ENCODE assay signal across 10 cellular contexts in the genomic region with DNA sequence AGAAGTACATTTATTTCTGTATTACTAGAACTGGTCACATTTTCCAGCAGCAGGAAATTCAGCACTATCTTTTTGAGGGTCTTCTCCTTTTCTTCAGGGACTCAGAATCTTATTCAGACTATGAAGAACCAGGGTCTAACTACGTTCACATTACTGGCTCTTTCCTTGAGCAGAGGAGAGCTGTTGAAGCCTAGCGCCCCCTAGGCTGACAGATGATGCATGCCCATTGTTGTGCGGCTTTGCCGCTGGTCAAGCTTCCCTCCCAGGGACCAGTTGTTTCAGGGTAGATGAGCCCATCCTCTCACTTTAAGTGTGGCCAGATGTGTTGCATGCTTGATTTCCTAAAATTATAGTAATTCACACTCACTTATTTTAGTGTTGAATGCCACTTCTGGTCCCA.
DNase-seq lines count a peak whose midpoint lies in the region; ATAC-seq, FAIRE-seq and TF ChIP-seq lines count a peak whose summit lies in the region.
"Had no signal": no experiment of that assay in that cellular context is flagged by ENCODE, and none has a peak within 500 bp of the region (broad histone marks: within the 10 kb centered on the region; RNA-seq: fewer than 3 reads in every experiment).

No MANE protein-coding gene starts in this region.

- intact Hi-C loops in gastrocnemius medialis (cut with DNase I; ENCODE audit: low total_unique reads): no loop called here

- TF ChIP-seq CTCF in HL-60 (IDR thresholded peaks at IDR 0.05; ENCODE audit: insufficient read depth, low read length) (peak; percentile 2), bronchial epithelial cell (IDR thresholded peaks at IDR 0.05; ENCODE audit: insufficient read depth, low read length, severe bottlenecking) (peak; percentile 25), osteocyte (IDR thresholded peaks at IDR 0.05) (peak; percentile 30), gastrocnemius medialis (IDR thresholded peaks at IDR 0.05 in 4 of 5, conservative IDR thresholded peaks at IDR 0.05 in 1 of 5) (no peak)

- H3K36me3 ChIP-seq in bronchial epithelial cell (ENCODE audit: control insufficient read depth, insufficient read depth, low read length) (no peaks in the 10 kb centered on the region), gastrocnemius medialis (no peaks in the 10 kb centered on the region)

- H3K4me1 Mint-ChIP-seq in osteocyte (ENCODE audit: unreplicated experiment): peaks cover 2% of the 10 kb centered on the region
- H3K4me1 Mint-ChIP-seq: activated naive CD4-positive, alpha-beta T cell treated with anti-CD3 and anti-CD28 coated beads, Interleukin-2, amount 10 ng/mL, durations not matched to agents 7 days and 5 days had no signal

- in situ Hi-C loops in gastrocnemius medialis (cut with MboI; ENCODE audit: low sequenced_read_pairs in 4 of 4): no loop called here

- ATAC-seq in gastrocnemius medialis: no peak

- no peak overlapping the region for H3K4me3 ChIP-seq in HL-60 (replicated peaks; ENCODE audit: insufficient read depth, low read length)
- H3K4me3 ChIP-seq in bronchial epithelial cell (ENCODE audit: low read depth, low read length): no peak overlapping the region
- no peak overlapping the region for H3K4me3 ChIP-seq in gastrocnemius medialis

- H3K27ac Mint-ChIP-seq in osteocyte (ENCODE audit: unreplicated experiment): no peak overlapping the region
- H3K27ac Mint-ChIP-seq: activated naive CD4-positive, alpha-beta T cell treated with anti-CD3 and anti-CD28 coated beads, Interleukin-2, amount 10 ng/mL, durations not matched to agents 7 days and 5 days had no signal

- H3K9me3 ChIP-seq in gastrocnemius medialis: no peaks in the 10 kb centered on the region

- H3K27ac ChIP-seq in HL-60 (replicated peaks) (no peak overlapping the region), gastrocnemius medialis (no peak overlapping the region)

- no peak for FAIRE-seq in bronchial epithelial cell (lab: Jason Lieb, UNC)

- TF ChIP-seq POLR2A in gastrocnemius medialis (IDR thresholded peaks at IDR 0.05): no peak

- no peak overlapping the region for H3K4me3 Mint-ChIP-seq in osteocyte (ENCODE audit: unreplicated experiment)
- H3K4me3 Mint-ChIP-seq: activated naive CD4-positive, alpha-beta T cell treated with anti-CD3 and anti-CD28 coated beads, Interleukin-2, amount 10 ng/mL, durations not matched to agents 7 days and 5 days had no signal

- H3K36me3 Mint-ChIP-seq in osteocyte (ENCODE audit: unreplicated experiment): no peaks in the 10 kb centered on the region
- H3K36me3 Mint-ChIP-seq: activated naive CD4-positive, alpha-beta T cell treated with anti-CD3 and anti-CD28 coated beads, Interleukin-2, amount 10 ng/mL, durations not matched to agents 7 days and 5 days had no signal

- no peaks in the 10 kb centered on the region for H3K9me3 Mint-ChIP-seq in osteocyte (ENCODE audit: unreplicated experiment)
- H3K9me3 Mint-ChIP-seq: activated naive CD4-positive, alpha-beta T cell treated with anti-CD3 and anti-CD28 coated beads, Interleukin-2, amount 10 ng/mL, durations not matched to agents 7 days and 5 days had no signal

- no peaks in the 10 kb centered on the region for H3K27me3 Mint-ChIP-seq in osteocyte (ENCODE audit: unreplicated experiment)
- H3K27me3 Mint-ChIP-seq: activated naive CD4-positive, alpha-beta T cell treated with anti-CD3 and anti-CD28 coated beads, Interleukin-2, amount 10 ng/mL, durations not matched to agents 7 days and 5 days had no signal

- H3K4me1 ChIP-seq in gastrocnemius medialis: no peaks in the 10 kb centered on the region

- peak; percentile 38 for DNase-seq in NCI-H2227 (lab: John Stamatoyannopoulos, UW; ENCODE audit: unreplicated experiment)
- DNase-seq in NCI-H2227 treated with DMSO at 0.1 percent for 48 hours (lab: John Stamatoyannopoulos, UW): no peak
- no peak for DNase-seq in HL-60 (ENCODE audit: low read depth in 1 of 2, low spot score in 1 of 2)
- DNase-seq in bronchial epithelial cell (ENCODE audit: low read depth): no peak
- no peak for DNase-seq in osteocyte (ENCODE audit: extremely low spot score, unreplicated experiment)
- DNase-seq in SIG-M5 treated with dmso at 0.1 percent for 504 hours (lab: John Stamatoyannopoulos, UW; ENCODE audit: unreplicated experiment): no peak
- no peak for DNase-seq in NCI-H1105 treated with DMSO at 0.1 percent for 48 hours (lab: John Stamatoyannopoulos, UW)
- no peak for DNase-seq in gastrocnemius medialis
- DNase-seq: activated naive CD4-positive, alpha-beta T cell treated with anti-CD3 and anti-CD28 coated beads, Interleukin-2, amount 10 ng/mL, durations not matched to agents 7 days and 5 days; SW 1271 had no signal

- no peaks in the 10 kb centered on the region for H3K27me3 ChIP-seq in HL-60 (ENCODE audit: insufficient read depth, poor library complexity, severe bottlenecking)
- no peaks in the 10 kb centered on the region for H3K27me3 ChIP-seq in bronchial epithelial cell (ENCODE audit: control insufficient read depth, insufficient read depth, low read length)
- H3K27me3 ChIP-seq in gastrocnemius medialis: no peaks in the 10 kb centered on the region

Comparison
In these comparisons a context has a peak if more than half of its experiments do, and no peak if none do; other contexts are left out.
1. CTCF ChIP-seq: peak in HL-60 (single experiment), bronchial epithelial cell (single experiment) and osteocyte (single experiment); none in gastrocnemius medialis (0 of 5).